Comparison of ENCODE assay signal across 10 cellular contexts in genomic region chr15:91857772-91858171, GRCh38. TPM values are rescaled to one million over a fixed set of nuclear protein-coding genes. Genes with fewer than 3 reads are reported as not detected.
DNase-seq lines count a peak whose midpoint lies in the region; ATAC-seq and TF ChIP-seq lines count a peak whose summit lies in the region.
"Had no signal": no experiment of that assay in that cellular context is flagged by ENCODE, and none has a peak within 500 bp of the region (broad histone marks: within the 10 kb centered on the region; RNA-seq: fewer than 3 reads in every experiment).

No MANE protein-coding gene starts in this region.

- TF ChIP-seq CTCF in foreskin keratinocyte (conservative IDR thresholded peaks at IDR 0.05): no peak

- no peaks in the 10 kb centered on the region for H3F3A ChIP-seq in GM23248 (ENCODE audit: insufficient read depth)

- H3K36me3 ChIP-seq in Karpas-422 (ENCODE audit: insufficient read depth, low read length) (peaks cover 10% of the 10 kb centered on the region; the same call in 1 of the 2 replicates), GM23248 (ENCODE audit: low read depth) (no peaks in the 10 kb centered on the region)

- no peak overlapping the region for H2AFZ ChIP-seq in Karpas-422 (ENCODE audit: low read length)
- no peak overlapping the region for H2AFZ ChIP-seq in GM23248

- H3K27ac ChIP-seq in Karpas-422 (ENCODE audit: low read length) (peak overlapping the region; percentile 100), foreskin keratinocyte (no peak overlapping the region), GM23248 (no peak overlapping the region)

- H3K9me2 ChIP-seq in Karpas-422 (replicated peaks; ENCODE audit: insufficient read depth, low read length) (no peaks in the 10 kb centered on the region), GM23248 (ENCODE audit: insufficient read depth) (no peaks in the 10 kb centered on the region)

- peaks cover 18% of the 10 kb centered on the region; the same call in 1 of the 2 replicates for H4K20me1 ChIP-seq in Karpas-422 (ENCODE audit: insufficient read depth, low read depth, low read length)
- H4K20me1 ChIP-seq in GM23248 (ENCODE audit: insufficient read depth): no peaks in the 10 kb centered on the region

- WGBS in GM23248 (ENCODE audit: low coverage in 1 of 2, low lambda C conversion rate in 2 of 2, missing lambda C conversion rate in 2 of 2), 2 experiments: 84 to 93% methylated on average over 2 of the region's 2 CpGs

- ATAC-seq in GM18511 (IDR thresholded peaks at IDR 0.05; ENCODE audit: unreplicated experiment) (peak; percentile 56), GM21526 (IDR thresholded peaks at IDR 0.05; ENCODE audit: low FRiP score, unreplicated experiment) (peak; percentile 54), foreskin keratinocyte (no peak)

- peak; percentile 80 for DNase-seq in Karpas-422
- peak; percentile 50 for DNase-seq in germinal center (ENCODE audit: low spot score)
- DNase-seq in foreskin keratinocyte: no peak
- no peak for DNase-seq in DMS79 (lab: John Stamatoyannopoulos, UW)
- DNase-seq in GM23248: no peak
- DNase-seq in DMS153 (lab: John Stamatoyannopoulos, UW): no peak
- DNase-seq: IMR-90 had no signal

- H3K9ac ChIP-seq in Karpas-422 (ENCODE audit: low read length) (peak overlapping the region; percentile 80), GM23248 (no peak overlapping the region)

- H3K4me2 ChIP-seq in Karpas-422 (ENCODE audit: low read depth, low read length, poor library complexity, severe bottlenecking) (peak overlapping the region; percentile 93), GM23248 (ENCODE audit: unreplicated experiment) (no peak overlapping the region)

- H3K4me1 ChIP-seq in Karpas-422 (ENCODE audit: low read length): peaks cover 79% of the 10 kb centered on the region
- H3K4me1 ChIP-seq in foreskin keratinocyte: peaks cover 25% of the 10 kb centered on the region
- H3K4me1 ChIP-seq in GM23248 (ENCODE audit: insufficient read depth): no peaks in the 10 kb centered on the region

- H3K4me3 ChIP-seq in Karpas-422 (ENCODE audit: low read length): peak overlapping the region; percentile 72
- H3K4me3 ChIP-seq in GM23248: no peak overlapping the region

- in situ Hi-C loops in GM23248 (cut with MboI): no loop called here

- H3K79me2 ChIP-seq in Karpas-422 (ENCODE audit: low read length) (peaks cover 75% of the 10 kb centered on the region), GM23248 (ENCODE audit: insufficient read depth) (no peaks in the 10 kb centered on the region)

- H3K27me3 ChIP-seq in Karpas-422 (ENCODE audit: low read length) (no peaks in the 10 kb centered on the region), foreskin keratinocyte (no peaks in the 10 kb centered on the region), GM23248 (replicated peaks; ENCODE audit: insufficient read depth) (no peaks in the 10 kb centered on the region)

- H3K9me3 ChIP-seq in Karpas-422 (ENCODE audit: low read length): no peaks in the 10 kb centered on the region
- H3K9me3 ChIP-seq in GM23248 (ENCODE audit: low read depth): no peaks in the 10 kb centered on the region

RNA-seq across cellular contexts. Expression of gene SLCO3A1, which starts 4.3 kb away (rescaled TPM):
- 20.9 and 36.2 TPM in 2 replicates for total RNA-seq in Karpas-422 (2014; rRNA removed; shearing (Covaris generic); ENCODE audit: low replicate concordance)
- 10.5 and 13.7 TPM in 2 replicates for total RNA-seq in foreskin keratinocyte
- polyA plus RNA-seq in foreskin keratinocyte: 15.3 and 16.6 TPM in 2 replicates
- total RNA-seq in GM23248 (2014; rRNA removed; shearing (Covaris generic)): 0.38 and 1.9 TPM in 2 replicates
- polyA plus RNA-seq in GM23248 (2016; fragmentation: Nextera tagmentation; extraction: Ambion mirVana): 5.7 and 6.9 TPM in 2 replicates
- total RNA-seq: myocyte had no signal

Comparison
In these comparisons a context has a peak if more than half of its experiments do, and no peak if none do; other contexts are left out.
1. DNase-seq: peak in Karpas-422 (single experiment) and germinal center (single experiment); none in foreskin keratinocyte (0 of 2), DMS79 (single experiment), GM23248 (single experiment) and DMS153 (single experiment).